Comparison of ENCODE assay signal across 18 cellular contexts in genomic region chr5:52682492-52682891, GRCh38.
DNase-seq lines count a peak whose midpoint lies in the region; ATAC-seq, FAIRE-seq and TF ChIP-seq lines count a peak whose summit lies in the region.
"Had no signal": no experiment of that assay in that cellular context is flagged by ENCODE, and none has a peak within 500 bp of the region (broad histone marks: within the 10 kb centered on the region; RNA-seq: fewer than 3 reads in every experiment).

No MANE protein-coding gene starts in this region.

- H4K5ac ChIP-seq in IMR-90 (ENCODE audit: low read depth, low read length): no peak overlapping the region

- H3K36me3 ChIP-seq in IMR-90 (ENCODE audit: control insufficient read depth, insufficient read depth, low read length) (no peaks in the 10 kb centered on the region), neural progenitor cell (no peaks in the 10 kb centered on the region), kidney (ENCODE audit: control insufficient read depth in 1 of 2, insufficient read depth in 2 of 2, low read length in 2 of 2) (no peaks in the 10 kb centered on the region)
- H3K36me3 ChIP-seq: BLaER1 treated with 17β-estradiol and CSF1 and Interleukin-3, amounts not matched to agents 10 nM and 100 nM had no signal

- H4K91ac ChIP-seq in IMR-90 (ENCODE audit: insufficient read depth, low read depth, low read length): no peak overlapping the region; the same call in 1 of the 2 replicates

- H3K4me3 Mint-ChIP-seq in glutamatergic neuron (ENCODE audit: unreplicated experiment) (no peak overlapping the region), neural progenitor cell (no peak overlapping the region)
- H3K4me3 Mint-ChIP-seq: CD4-positive, alpha-beta memory T cell had no signal

- no peak for TF ChIP-seq RAD21 in IMR-90 (IDR thresholded peaks at IDR 0.05; ENCODE audit: low read length)

- no peaks in the 10 kb centered on the region for H3K9me1 ChIP-seq in IMR-90 (ENCODE audit: insufficient read depth, low read length)

- H3K4me2 ChIP-seq in IMR-90 (ENCODE audit: low read depth, low read length) (no peak overlapping the region), neural progenitor cell (peak overlapping the region; percentile 15)
- H3K4me2 ChIP-seq: BLaER1 treated with 17β-estradiol and CSF1 and Interleukin-3, amounts not matched to agents 10 nM and 100 nM had no signal

- H3K27me3 ChIP-seq in IMR-90 (ENCODE audit: control insufficient read depth, insufficient read depth, low read length) (no peaks in the 10 kb centered on the region), neural progenitor cell (no peaks in the 10 kb centered on the region)
- H3K27me3 ChIP-seq: BLaER1 treated with 17β-estradiol and CSF1 and Interleukin-3, amounts not matched to agents 10 nM and 100 nM had no signal

- 0 out of 2 replicates have a peak overlapping the region, but pooled peaks have one; percentile 35 for H3K4ac ChIP-seq in IMR-90 (ENCODE audit: low read depth, low read length)

- no peak overlapping the region for H3K14ac ChIP-seq in IMR-90 (replicated peaks; ENCODE audit: low read depth, low read length)

- FAIRE-seq in kidney (lab: Jason Lieb, UNC): no peak
- FAIRE-seq: D721Med, GM12892 had no signal

- H2BK20ac ChIP-seq in IMR-90 (ENCODE audit: low read depth, low read length): peak overlapping the region; percentile 78

- no peak for ATAC-seq in IMR-90 (ENCODE audit: low read depth)

- H3K27ac ChIP-seq in IMR-90 (ENCODE audit: insufficient read depth, low read length): no peak overlapping the region
- no peak overlapping the region for H3K27ac ChIP-seq in neural progenitor cell
- no peak overlapping the region for H3K27ac ChIP-seq in kidney (ENCODE audit: low read depth in 2 of 2, low read length in 2 of 2)
- H3K27ac ChIP-seq: BLaER1 treated with 17β-estradiol and CSF1 and Interleukin-3, amounts not matched to agents 10 nM and 100 nM had no signal

- no peak overlapping the region for H3K23ac ChIP-seq in IMR-90 (ENCODE audit: low read depth, low read length)

- H3K9ac ChIP-seq in IMR-90 (ENCODE audit: low read depth, low read length) (no peak overlapping the region), neural progenitor cell (no peak overlapping the region), kidney (ENCODE audit: low read length in 2 of 2) (no peak overlapping the region)
- H3K9ac ChIP-seq: BLaER1 treated with 17β-estradiol and CSF1 and Interleukin-3, amounts not matched to agents 10 nM and 100 nM had no signal

- DNase-seq in ELF-1 (ENCODE audit: low read depth, low spot score) (peak; percentile 69), IMR-90 (no peak), glutamatergic neuron (peak; percentile 51), neural progenitor cell (ENCODE audit: low spot score) (peak; percentile 56), kidney (no peak), NCI-H2029 treated with DMSO at 0.1 percent for 48 hours (lab: John Stamatoyannopoulos, UW) (no peak)
- no peak for DNase-seq in stimulated activated CD4-positive, alpha-beta T cell treated with anti-CD3 and anti-CD28 coated beads, Interleukin-2, amount 100 ng/mL, for 48 hours
- DNase-seq: ACHN; CD4-positive, alpha-beta memory T cell; COR-L47; DMS153; DMS79 treated with DMSO at 0.1 percent for 48 hours; EL; GDM1; H7 had no signal

- CTCF ChIA-PET in IMR-90 (lab: Yijun Ruan, JAX): no interaction called here

- no peak overlapping the region for H2BK120ac ChIP-seq in IMR-90 (ENCODE audit: low read depth, low read length)

- 0 out of 2 replicates have a peak overlapping the region, but pooled peaks have one; percentile 57 for H2AK5ac ChIP-seq in IMR-90 (ENCODE audit: low read depth, low read length)

- TF ChIP-seq POLR2A in IMR-90 (IDR thresholded peaks at IDR 0.05; ENCODE audit: low read depth, low read length): no peak

- H3K9me3 Mint-ChIP-seq in glutamatergic neuron (ENCODE audit: unreplicated experiment) (peaks cover 3% of the 10 kb centered on the region), neural progenitor cell (peaks cover 10% of the 10 kb centered on the region)
- H3K9me3 Mint-ChIP-seq: CD4-positive, alpha-beta memory T cell had no signal

- no peak overlapping the region for H2BK5ac ChIP-seq in IMR-90 (ENCODE audit: low read depth, low read length, poor library complexity, severe bottlenecking)

- POLR2A ChIA-PET in IMR-90 (lab: Charles Lee; ENCODE audit: unreplicated experiment): no interaction called here

- dilution Hi-C loops in IMR-90 (cut with HindIII; ENCODE audit: low sequenced_read_pairs, unreplicated experiment): no loop called here

- H3K4me1 Mint-ChIP-seq in glutamatergic neuron (ENCODE audit: low read depth, unreplicated experiment) (no peaks in the 10 kb centered on the region), neural progenitor cell (peaks cover 4% of the 10 kb centered on the region)
- H3K4me1 Mint-ChIP-seq: CD4-positive, alpha-beta memory T cell had no signal

- H4K8ac ChIP-seq in IMR-90 (ENCODE audit: low read depth in 2 of 2, low read length in 2 of 2): no peak overlapping the region; a peak in 1 of 4 replicates

- H3K4me1 ChIP-seq in IMR-90 (ENCODE audit: control insufficient read depth, insufficient read depth, low read length) (no peaks in the 10 kb centered on the region), neural progenitor cell (peaks cover 4% of the 10 kb centered on the region), kidney (ENCODE audit: control insufficient read depth in 1 of 2, insufficient read depth in 1 of 2, low read depth in 1 of 2, low read length in 2 of 2) (no peaks in the 10 kb centered on the region)
- H3K4me1 ChIP-seq: BLaER1 treated with 17β-estradiol and CSF1 and Interleukin-3, amounts not matched to agents 10 nM and 100 nM had no signal

- no peaks in the 10 kb centered on the region for H3K27me3 Mint-ChIP-seq in glutamatergic neuron (ENCODE audit: unreplicated experiment)
- H3K27me3 Mint-ChIP-seq in neural progenitor cell (ENCODE audit: insufficient read depth, low read depth): peaks cover 5% of the 10 kb centered on the region

- no peak overlapping the region for H2BK15ac ChIP-seq in IMR-90 (ENCODE audit: low read depth, low read length)

- TF ChIP-seq CTCF in IMR-90 (conservative IDR thresholded peaks at IDR 0.05; ENCODE audit: low read depth, low read length) (no peak), glutamatergic neuron (IDR thresholded peaks at IDR 0.05; ENCODE audit: partially characterized antibody, unreplicated experiment) (no peak), neural progenitor cell (IDR thresholded peaks at IDR 0.05) (no peak), kidney (IDR thresholded peaks at IDR 0.05; ENCODE audit: borderline replicate concordance, extremely low read depth, insufficient read depth) (no peak)

- in situ Hi-C loops in IMR-90 (cut with MboI; ENCODE audit: low sequenced_read_pairs): no loop called here

- H4K20me1 ChIP-seq in IMR-90 (ENCODE audit: insufficient read depth, low read length) (no peaks in the 10 kb centered on the region), neural progenitor cell (ENCODE audit: low read depth) (no peaks in the 10 kb centered on the region)
- H4K20me1 ChIP-seq: BLaER1 treated with 17β-estradiol and CSF1 and Interleukin-3, amounts not matched to agents 10 nM and 100 nM had no signal

- no peak overlapping the region for H3K18ac ChIP-seq in IMR-90 (ENCODE audit: low read depth, low read length)

- BruUV-seq in IMR-90 (replicated peaks; lab: Mats Ljungman, UMichigan): no TSS peak

- 100% methylated on average over 1 of the region's 7 CpGs; no CpG with 5 or more reads in 1 of the 2 experiments for WGBS in IMR-90 (ENCODE audit: extremely low coverage in 2 of 2, insufficient read length in 1 of 2), 2 experiments

- H3K36me3 Mint-ChIP-seq in glutamatergic neuron (ENCODE audit: unreplicated experiment): no peaks in the 10 kb centered on the region
- no peaks in the 10 kb centered on the region for H3K36me3 Mint-ChIP-seq in neural progenitor cell
- H3K36me3 Mint-ChIP-seq: CD4-positive, alpha-beta memory T cell had no signal

- intact Hi-C loops in IMR-90 (cut with micrococcal nuclease) (no loop called here), kidney (cut with DNase I) (no loop called here)

- no peaks in the 10 kb centered on the region for H3F3A ChIP-seq in neural progenitor cell (ENCODE audit: low read depth)

- H3K56ac ChIP-seq in IMR-90 (ENCODE audit: extremely low read depth, insufficient read depth, low read length): no peak overlapping the region

- H3K27ac Mint-ChIP-seq in glutamatergic neuron (ENCODE audit: unreplicated experiment): no peak overlapping the region
- no peak overlapping the region for H3K27ac Mint-ChIP-seq in neural progenitor cell

- no peaks in the 10 kb centered on the region for H3K79me2 ChIP-seq in neural progenitor cell (ENCODE audit: low read depth)

- H2AFZ ChIP-seq in IMR-90 (replicated peaks; ENCODE audit: low read length, poor library complexity) (no peak overlapping the region), neural progenitor cell (replicated peaks) (peak overlapping the region; percentile 44)

- no peak overlapping the region for H3K4me3 ChIP-seq in IMR-90 (ENCODE audit: insufficient read depth, low read depth, low read length)
- H3K4me3 ChIP-seq in neural progenitor cell: no peak overlapping the region
- no peak overlapping the region for H3K4me3 ChIP-seq in kidney (ENCODE audit: low read length in 2 of 2)
- H3K4me3 ChIP-seq: BLaER1 treated with 17β-estradiol and CSF1 and Interleukin-3, amounts not matched to agents 10 nM and 100 nM had no signal

- H3K79me1 ChIP-seq in IMR-90 (ENCODE audit: low read depth in 1 of 2, low read length in 2 of 2): no peaks in the 10 kb centered on the region

- H3K9me3 ChIP-seq in IMR-90 (ENCODE audit: control insufficient read depth, insufficient read depth, low read length): no peaks in the 10 kb centered on the region
- no peaks in the 10 kb centered on the region for H3K9me3 ChIP-seq in neural progenitor cell (ENCODE audit: low read depth)
- no peaks in the 10 kb centered on the region for H3K9me3 ChIP-seq in kidney (ENCODE audit: control insufficient read depth in 1 of 2, low read length in 2 of 2)
- H3K9me3 ChIP-seq: BLaER1 treated with 17β-estradiol and CSF1 and Interleukin-3, amounts not matched to agents 10 nM and 100 nM had no signal

- peak overlapping the region; percentile 55 for H2AK9ac ChIP-seq in IMR-90 (replicated peaks; ENCODE audit: low read depth, low read length, poor library complexity)

TF ChIP-seq in IMR-90, 13 proteins besides CTCF, POLR2A, EP300 and RAD21 (continues in another document):
- TF ChIP-seq MAZ (IDR thresholded peaks at IDR 0.05; ENCODE audit: borderline replicate concordance, low read depth, low read length) (no peak), CEBPB (IDR thresholded peaks at IDR 0.05; ENCODE audit: low read depth, low read length) (no peak), CHD1 (IDR thresholded peaks at IDR 0.05; ENCODE audit: low read depth, low read length) (no peak), NFE2L2 (IDR thresholded peaks at IDR 0.05; ENCODE audit: low read depth, low read length) (no peak), RCOR1 (IDR thresholded peaks at IDR 0.05; ENCODE audit: insufficient replicate concordance, low read length) (no peak), MAFK (IDR thresholded peaks at IDR 0.05; ENCODE audit: low read depth, low read length) (no peak), FOS (IDR thresholded peaks at IDR 0.05; ENCODE audit: low read depth, low read length) (no peak)

Comparison
In these comparisons a context has a peak if more than half of its experiments do, and no peak if none do; other contexts are left out.
1. DNase-seq: peak in ELF-1 (single experiment), glutamatergic neuron (single experiment) and neural progenitor cell (single experiment); none in IMR-90 (single experiment), kidney (single experiment), NCI-H2029 treated with DMSO at 0.1 percent for 48 hours (single experiment) and stimulated activated CD4-positive, alpha-beta T cell treated with anti-CD3 and anti-CD28 coated beads, Interleukin-2, amount 100 ng/mL, for 48 hours (0 of 2).